In genomic region chr6:127606131-127606562, GRCh38 we compare ENCODE assay signal across 7 cellular contexts. TPM values are rescaled to one million over a fixed set of nuclear protein-coding genes. Genes with fewer than 3 reads are reported as not detected.
DNase-seq lines count a peak whose midpoint lies in the region; FAIRE-seq and TF ChIP-seq lines count a peak whose summit lies in the region.

No MANE protein-coding gene starts in this region.

- TF ChIP-seq CTCF in brain (conservative IDR thresholded peaks at IDR 0.05) (peak; percentile 44 to 57), neural crest cell (conservative IDR thresholded peaks at IDR 0.05) (peak; percentile 53), GM13976 (IDR thresholded peaks at IDR 0.05; ENCODE audit: borderline replicate concordance, control extremely low read depth, extremely low read depth, insufficient read depth, missing control alignments) (no peak)

- CTCF ChIA-PET in activated naive CD4-positive, alpha-beta T cell treated with anti-CD3 and anti-CD28 coated beads for 36 hours (lab: Charles Lee), result interaction anchor here (0.7 kb wide), 3 partner anchors 40 to 1941 kb away, joined by 3 to 5 read pairs (median 3); no protein-coding TSS in a partner anchor

- no peaks in the 10 kb centered on the region for H3K36me3 Mint-ChIP-seq in brain
- no peaks in the 10 kb centered on the region for H3K36me3 Mint-ChIP-seq in neural crest cell (ENCODE audit: low read depth)
- no peaks in the 10 kb centered on the region for H3K36me3 Mint-ChIP-seq in activated naive CD4-positive, alpha-beta T cell treated with anti-CD3 and anti-CD28 coated beads for 36 hours (ENCODE audit: low read depth)

- no peaks in the 10 kb centered on the region for H3K4me1 Mint-ChIP-seq in brain
- no peaks in the 10 kb centered on the region for H3K4me1 Mint-ChIP-seq in neural crest cell
- no peaks in the 10 kb centered on the region for H3K4me1 Mint-ChIP-seq in activated naive CD4-positive, alpha-beta T cell treated with anti-CD3 and anti-CD28 coated beads for 36 hours (ENCODE audit: low read depth)

- peak; percentile 0 for DNase-seq in H54 (ENCODE audit: insufficient read length, low spot score)
- peak; percentile 83 for DNase-seq in NCI-H2171 treated with DMSO at 0.1 percent for 48 hours (lab: John Stamatoyannopoulos, UW)
- DNase-seq in neural crest cell (ENCODE audit: low read depth, low spot score), result no peak
- no peak for DNase-seq in GM13976 (ENCODE audit: low spot score)
- no peak for DNase-seq in stimulated activated CD4-positive, alpha-beta T cell treated with anti-CD3 and anti-CD28 coated beads, Interleukin-15, amount 100 ng/mL, for 24 hours
- no peak for DNase-seq in activated naive CD4-positive, alpha-beta T cell treated with anti-CD3 and anti-CD28 coated beads for 36 hours

- H3K27me3 Mint-ChIP-seq in brain (no peaks in the 10 kb centered on the region), neural crest cell (ENCODE audit: low read depth) (no peaks in the 10 kb centered on the region)
- H3K27me3 Mint-ChIP-seq in activated naive CD4-positive, alpha-beta T cell treated with anti-CD3 and anti-CD28 coated beads for 36 hours (ENCODE audit: low read depth), result no peaks in the 10 kb centered on the region

- no peak overlapping the region for H3K4me3 Mint-ChIP-seq in brain
- no peak overlapping the region for H3K4me3 Mint-ChIP-seq in neural crest cell
- H3K4me3 Mint-ChIP-seq in activated naive CD4-positive, alpha-beta T cell treated with anti-CD3 and anti-CD28 coated beads for 36 hours, result no peak overlapping the region

- TF ChIP-seq POLR2A in H54 (IDR thresholded peaks at IDR 0.05; ENCODE audit: low read depth, low read length), result no peak

- H3K27ac Mint-ChIP-seq in brain (no peak overlapping the region), neural crest cell (ENCODE audit: unreplicated experiment) (no peak overlapping the region)
- H3K27ac Mint-ChIP-seq in activated naive CD4-positive, alpha-beta T cell treated with anti-CD3 and anti-CD28 coated beads for 36 hours, result no peak overlapping the region

- in situ Hi-C loops in GM13976 (cut with MboI; ENCODE audit: low sequenced_read_pairs, unreplicated experiment), result no loop called here

- H3K9me3 Mint-ChIP-seq in brain, result peaks cover 0 to 5% (median 4%) of the 10 kb centered on the region in 5 experiments
- H3K9me3 Mint-ChIP-seq in neural crest cell, result no peaks in the 10 kb centered on the region
- H3K9me3 Mint-ChIP-seq in activated naive CD4-positive, alpha-beta T cell treated with anti-CD3 and anti-CD28 coated beads for 36 hours, result peaks cover 3% of the 10 kb centered on the region

- intact Hi-C loops in activated naive CD4-positive, alpha-beta T cell treated with anti-CD3 and anti-CD28 coated beads for 36 hours (cut with micrococcal nuclease), result loop anchor here (5.0 kb wide), 1 partner anchor 1646 kb away; no protein-coding TSS in a partner anchor

- FAIRE-seq in H54 (lab: Jason Lieb, UNC), result no peak

RNA-seq across cellular contexts. Expression of gene C6orf58, which starts 29.2 kb away (rescaled TPM):
- not detected for polyA plus RNA-seq in brain (ENCODE audit: insufficient read depth, low read depth, low replicate concordance)
- 0.82 TPM in 1 of 2 replicates, not detected in the other for total RNA-seq in neural crest cell
- not detected for total RNA-seq in activated naive CD4-positive, alpha-beta T cell treated with anti-CD3 and anti-CD28 coated beads for 36 hours

Comparison
In these comparisons a context has a peak if more than half of its experiments do, and no peak if none do; other contexts are left out.
1. DNase-seq: peak in H54 (single experiment) and NCI-H2171 treated with DMSO at 0.1 percent for 48 hours (single experiment); none in neural crest cell (single experiment), GM13976 (single experiment), stimulated activated CD4-positive, alpha-beta T cell treated with anti-CD3 and anti-CD28 coated beads, Interleukin-15, amount 100 ng/mL, for 24 hours (single experiment) and activated naive CD4-positive, alpha-beta T cell treated with anti-CD3 and anti-CD28 coated beads for 36 hours (single experiment).